ENCODE assay signal across 10 cellular contexts in the genomic region with DNA sequence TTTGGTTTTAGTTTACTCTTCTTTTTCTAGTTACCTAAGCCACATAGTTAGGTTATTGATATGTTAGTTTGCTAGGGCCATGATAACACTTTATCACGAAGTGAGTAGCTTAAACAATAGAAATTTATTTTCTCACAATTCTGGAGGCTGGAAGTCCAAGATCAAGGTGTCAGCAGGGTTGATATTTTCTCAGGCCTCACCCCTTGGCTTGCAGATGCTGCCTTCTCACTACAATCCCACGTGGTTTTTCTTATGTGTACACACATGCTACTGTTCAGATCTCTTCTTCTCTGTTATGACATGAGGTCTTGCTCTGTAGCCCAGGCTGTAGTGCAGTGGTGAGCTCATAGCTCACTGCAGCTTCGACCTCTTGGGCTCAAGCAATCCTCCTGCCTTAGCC.
"Had no signal": no experiment of that assay in that cellular context is flagged by ENCODE, and none has a peak within 500 bp of the region (broad histone marks: within the 10 kb centered on the region; RNA-seq: fewer than 3 reads in every experiment).

No MANE protein-coding gene starts in this region.

- H3K9ac ChIP-seq: GM23248 had no signal

- FAIRE-seq: K562 had no signal

- H3K27ac ChIP-seq: GM23248, HL-60 had no signal

- ATAC-seq: HCT116, K562 had no signal

- DNase-seq: GM23248, GOT3, H7, IMR-90, Kasumi-1, KG1 had no signal

- H3K4me1 ChIP-seq: HAP-1 had no signal

- H3K36me3 ChIP-seq: HAP-1 had no signal

- H2AFZ ChIP-seq: GM23248 had no signal

- H3K4me3 ChIP-seq: GM23248, HAP-1, K562 had no signal
